ENCODE assay signal across 8 cellular contexts in genomic region chr5:83076742-83077661, GRCh38. TPM values are rescaled to one million over a fixed set of nuclear protein-coding genes. Genes with fewer than 3 reads are reported as not detected.
DNase-seq lines count a peak whose midpoint lies in the region; ATAC-seq and TF ChIP-seq lines count a peak whose summit lies in the region.

Gene TMEM167A, minus strand, starts transcription at chr5:83077394. Its CDS starts 71 bp downstream, at chr5:83077323.
Gene XRCC4, plus strand, starts transcription at chr5:83077547. Its CDS starts 27,373 bp downstream, at chr5:83104920.

- peak; percentile 98 for ATAC-seq in GM18873 (IDR thresholded peaks at IDR 0.05; ENCODE audit: low FRiP score, unreplicated experiment)
- ATAC-seq in HG03139 (IDR thresholded peaks at IDR 0.05; ENCODE audit: unreplicated experiment): peak; percentile 98

- no peaks in the 10 kb centered on the region for H3K27me3 ChIP-seq in WERI-Rb-1 (ENCODE audit: insufficient read depth, low read depth, severe bottlenecking)
- no peaks in the 10 kb centered on the region for H3K27me3 ChIP-seq in mammary epithelial cell (ENCODE audit: insufficient read depth, low read length)
- no peaks in the 10 kb centered on the region for H3K27me3 ChIP-seq in iPS-20b (ENCODE audit: insufficient read depth, low read length)

- no peaks in the 10 kb centered on the region; the same call in none of the 2 replicates for H3K36me3 ChIP-seq in WERI-Rb-1
- H3K36me3 ChIP-seq in mammary epithelial cell (ENCODE audit: insufficient read depth, low read length): no peaks in the 10 kb centered on the region
- peaks cover 22% of the 10 kb centered on the region for H3K36me3 ChIP-seq in iPS-20b (ENCODE audit: insufficient read depth, low read depth, low read length)

- TSS peak; percentile 68 for BruUV-seq in mammary epithelial cell (replicated peaks; lab: Mats Ljungman, UMichigan)

- H3K79me2 ChIP-seq in mammary epithelial cell (ENCODE audit: insufficient read depth, low read length): peaks cover 66% of the 10 kb centered on the region

- 0% methylated on average over 15 of the region's 44 CpGs for WGBS in mammary epithelial cell (ENCODE audit: low coverage, missing lambda C conversion rate)

- peak within 1 kb of the TSS; percentile 88 for H3K4me2 ChIP-seq in mammary epithelial cell (ENCODE audit: insufficient read depth, low read depth, low read length)

- peak within 1 kb of the TSS; percentile 95 for H3K4me3 ChIP-seq in WERI-Rb-1 (ENCODE audit: low read depth, low read length)
- H3K4me3 ChIP-seq in mammary epithelial cell (replicated peaks in 1 of 3; ENCODE audit: insufficient read depth in 1 of 3, low read depth in 2 of 3, low read length in 3 of 3): peak within 1 kb of the TSS; percentile 75 to 91 (median 86)
- H3K4me3 ChIP-seq in iPS-20b (ENCODE audit: low read length): peak within 1 kb of the TSS; percentile 95
- peak within 1 kb of the TSS; percentile 77 to 94 (median 86) for H3K4me3 ChIP-seq in skin epidermis

- CTCF ChIA-PET in mammary epithelial cell (lab: Charles Lee; ENCODE audit: low non-redundant PET): interaction anchor here (0.6 kb wide), 1 partner anchor 396 kb away, joined by 4 read pairs; no protein-coding TSS in a partner anchor

- H3K27ac ChIP-seq in WERI-Rb-1 (peak within 1 kb of the TSS; percentile 79), mammary epithelial cell (ENCODE audit: insufficient read depth, low read depth, low read length) (peak within 1 kb of the TSS; percentile 87), iPS-20b (ENCODE audit: low read length) (peak within 1 kb of the TSS; percentile 92), skin epidermis (peak within 1 kb of the TSS; percentile 49 to 96 (median 89))

- intact Hi-C loops in mammary epithelial cell (cut with micrococcal nuclease): loop anchor here (1.0 to 10.0 kb wide), 6 partner anchors 178 to 722 kb away; no protein-coding TSS in a partner anchor

- dilution Hi-C loops in mammary epithelial cell (cut with HindIII; ENCODE audit: low sequenced_read_pairs): no loop called here

- in situ Hi-C loops in ACHN (cut with HindIII; ENCODE audit: low pct_ligation_motif_present, low pct_unique_long_range_greater_than_20kb, low sequenced_read_pairs) (no loop called here), mammary epithelial cell (cut with MboI; ENCODE audit: low sequenced_read_pairs in 2 of 2) (no loop called here)

- H4K20me1 ChIP-seq in mammary epithelial cell (ENCODE audit: insufficient read depth, low read length): peaks cover under 1% of the 10 kb centered on the region

- H3K9ac ChIP-seq in mammary epithelial cell (ENCODE audit: insufficient read depth, low read length) (peak within 1 kb of the TSS; percentile 91), iPS-20b (ENCODE audit: low read depth, low read length) (peak within 1 kb of the TSS; percentile 96)

- H3K4me1 ChIP-seq in mammary epithelial cell (ENCODE audit: insufficient read depth, low read length) (peaks cover 8% of the 10 kb centered on the region), iPS-20b (ENCODE audit: insufficient read depth, low read length) (peaks cover 14% of the 10 kb centered on the region; the same call in 1 of the 2 replicates)

- H3K9me3 ChIP-seq in WERI-Rb-1 (ENCODE audit: severe bottlenecking) (no peaks in the 10 kb centered on the region), mammary epithelial cell (replicated peaks; ENCODE audit: insufficient read depth, low read length) (no peaks in the 10 kb centered on the region), iPS-20b (ENCODE audit: insufficient read depth, low read depth, low read length) (no peaks in the 10 kb centered on the region)

- TF ChIP-seq CTCF in WERI-Rb-1 (IDR thresholded peaks at IDR 0.05; ENCODE audit: low read depth, low read length): no peak
- no peak for TF ChIP-seq CTCF in mammary epithelial cell (conservative IDR thresholded peaks at IDR 0.05 in 1 of 2, IDR thresholded peaks at IDR 0.05 in 1 of 2; ENCODE audit: extremely low read depth in 1 of 2, insufficient read depth in 1 of 2, low read depth in 1 of 2, low read length in 2 of 2)

- DNase-seq in ACHN (peak; percentile 98), NCI-H2227 (lab: John Stamatoyannopoulos, UW; ENCODE audit: unreplicated experiment) (peak; percentile 96), WERI-Rb-1 (peak; percentile 97), mammary epithelial cell (peak; percentile 98)

- H2AFZ ChIP-seq in mammary epithelial cell (ENCODE audit: low read depth, low read length): peak within 1 kb of the TSS; percentile 94

RNA-seq across cellular contexts. Expression of gene TMEM167A, which starts in this region (rescaled TPM):
- total RNA-seq in mammary epithelial cell: 10 to 100 TPM; 49.8 to 88.5 TPM
- 23.6 TPM for polyA plus RNA-seq in mammary epithelial cell
- polyA minus RNA-seq in mammary epithelial cell: 9.3 TPM

RNA-seq across cellular contexts. Expression of gene XRCC4, which starts in this region (rescaled TPM):
- total RNA-seq in mammary epithelial cell: 1 to 10 TPM; 6.3 to 8.3 TPM
- polyA plus RNA-seq in mammary epithelial cell: 4.1 TPM
- not detected for polyA minus RNA-seq in mammary epithelial cell

Comparison
In these comparisons a context has a peak if more than half of its experiments do, and no peak if none do; other contexts are left out.
1. Peak in every context shown above with its lines: DNase-seq, ATAC-seq, H3K4me3 ChIP-seq and H3K27ac ChIP-seq.